Comparison of ENCODE assay signal across 34 cellular contexts in genomic region chr3:89395996-89396395, GRCh38.
"Had no signal": no experiment of that assay in that cellular context is flagged by ENCODE, and none has a peak within 500 bp of the region (broad histone marks: within the 10 kb centered on the region; RNA-seq: fewer than 3 reads in every experiment).

No MANE protein-coding gene starts in this region.

- H3K36me3 ChIP-seq: MG63 had no signal

- H3K27ac ChIP-seq: KMS-11 had no signal

- H3K4me3 ChIP-seq: MG63 had no signal

- H3K27me3 ChIP-seq: MG63 had no signal

- H3K9me3 ChIP-seq: MG63 had no signal

- DNase-seq: Karpas-422, Kasumi-1, KG1, MG63, MM.1S, MV-4-11, NCI-H1048, NCI-H1092, NCI-H1092 treated with DMSO at 0.1 percent for 48 hours, NCI-H1105, NCI-H1105 treated with DMSO at 0.1 percent for 48 hours, NCI-H1417, NCI-H1417 treated with DMSO at 0.1 percent for 48 hours, NCI-H1436, NCI-H1436 treated with DMSO at 0.1 percent for 48 hours, NCI-H146, NCI-H1694, NCI-H1694 treated with DMSO at 0.1 percent for 48 hours, NCI-H187, NCI-H187 treated with DMSO at 0.1 percent for 48 hours, NCI-H1930, NCI-H2029, NCI-H2029 treated with DMSO at 0.1 percent for 48 hours, NCI-H2081, NCI-H2081 treated with DMSO at 0.1 percent for 48 hours, NCI-H2107, NCI-H2171, NCI-H2171 treated with DMSO at 0.1 percent for 48 hours, NCI-H226, NCI-H345, NCI-H446, NCI-H446 treated with DMSO at 0.1 percent for 48 hours, NCI-H510A had no signal

- H3K4me2 ChIP-seq: KMS-11 had no signal
